In the genomic region with DNA sequence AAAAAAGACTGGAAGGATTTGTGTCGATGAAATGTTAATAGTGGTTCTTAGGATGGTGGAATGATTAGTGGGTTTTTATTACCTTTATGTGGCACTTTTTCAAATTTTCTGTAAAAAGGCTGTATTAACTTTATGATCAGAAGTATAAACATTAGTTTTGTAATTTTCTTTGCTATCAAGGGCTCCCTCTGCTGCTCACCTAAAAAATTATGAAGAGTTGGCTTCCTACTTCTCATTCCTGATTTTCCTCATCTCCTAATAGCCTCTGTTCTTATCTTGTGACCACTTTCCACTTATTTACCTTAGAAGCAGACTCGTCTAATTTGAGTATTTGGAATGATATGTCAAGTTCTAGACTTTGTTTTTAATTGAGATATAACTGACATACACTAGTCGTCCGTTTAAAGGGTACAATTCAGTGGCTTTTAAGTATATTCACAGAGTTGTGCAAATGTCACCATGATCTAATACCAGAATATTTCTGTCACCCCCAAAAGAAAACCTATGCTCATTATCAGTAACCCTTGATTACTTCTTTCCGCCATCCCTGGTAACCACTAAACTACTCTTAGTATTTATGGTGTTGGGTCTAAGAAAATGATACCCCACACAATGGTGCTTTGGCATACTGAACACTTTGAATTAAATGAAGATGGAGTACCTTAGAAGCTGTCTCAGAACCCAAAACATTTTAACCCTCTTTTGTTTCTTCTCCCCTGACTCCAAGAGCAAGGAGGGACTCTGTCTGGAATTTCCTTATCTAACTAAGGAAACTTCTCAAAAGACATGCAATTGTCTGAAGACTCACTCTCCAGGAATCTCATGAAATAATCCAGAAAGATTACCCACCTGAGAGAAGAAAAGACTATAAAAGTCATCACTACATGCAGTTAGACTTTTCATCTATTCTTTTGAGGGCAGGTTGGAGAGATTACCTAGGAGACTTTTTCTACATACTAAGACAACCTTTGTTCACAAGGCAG, we compare ENCODE assay signal across 9 cellular contexts.
DNase-seq lines count a peak whose midpoint lies in the region; ATAC-seq, FAIRE-seq and TF ChIP-seq lines count a peak whose summit lies in the region.
"Had no signal": no experiment of that assay in that cellular context is flagged by ENCODE, and none has a peak within 500 bp of the region (broad histone marks: within the 10 kb centered on the region; RNA-seq: fewer than 3 reads in every experiment).

No MANE protein-coding gene starts in this region.

- peaks cover 28% of the 10 kb centered on the region for H3K9me3 Mint-ChIP-seq in activated CD8-positive, alpha-beta T cell treated with anti-CD3 and anti-CD28 coated beads for 36 hours
- H3K9me3 Mint-ChIP-seq in activated CD8-positive, alpha-beta T cell treated with anti-CD3 and anti-CD28 coated beads, Interleukin-2, amount 10 ng/mL, durations not matched to agents 7 days and 5 days (ENCODE audit: insufficient read depth), result peaks cover 23% of the 10 kb centered on the region
- peaks cover 41% of the 10 kb centered on the region for H3K9me3 Mint-ChIP-seq in WTC11

- no peaks in the 10 kb centered on the region for H3K27me3 Mint-ChIP-seq in activated CD8-positive, alpha-beta T cell treated with anti-CD3 and anti-CD28 coated beads for 36 hours
- H3K27me3 Mint-ChIP-seq in activated CD8-positive, alpha-beta T cell treated with anti-CD3 and anti-CD28 coated beads, Interleukin-2, amount 10 ng/mL, durations not matched to agents 7 days and 5 days (ENCODE audit: low read depth), result peaks cover 4% of the 10 kb centered on the region
- H3K27me3 Mint-ChIP-seq in WTC11 (ENCODE audit: low read depth), result no peaks in the 10 kb centered on the region

- no peak overlapping the region for H2AFZ ChIP-seq in PC-9

- H3K27ac Mint-ChIP-seq in activated CD8-positive, alpha-beta T cell treated with anti-CD3 and anti-CD28 coated beads for 36 hours, result no peak overlapping the region
- H3K27ac Mint-ChIP-seq in activated CD8-positive, alpha-beta T cell treated with anti-CD3 and anti-CD28 coated beads, Interleukin-2, amount 10 ng/mL, durations not matched to agents 7 days and 5 days, result no peak overlapping the region
- no peak overlapping the region for H3K27ac Mint-ChIP-seq in WTC11

- no peak for TF ChIP-seq EP300 in tibial nerve (IDR thresholded peaks at IDR 0.05)

- no peaks in the 10 kb centered on the region for H3K79me2 ChIP-seq in PC-9 (ENCODE audit: low read depth)

- no peaks in the 10 kb centered on the region; the same call in 1 of the 2 replicates for H3F3A ChIP-seq in PC-9 (ENCODE audit: insufficient read depth, low read depth)

- peak; percentile 50 for TF ChIP-seq CTCF in activated CD8-positive, alpha-beta T cell treated with anti-CD3 and anti-CD28 coated beads for 36 hours (IDR thresholded peaks at IDR 0.05)
- TF ChIP-seq CTCF in PC-9 (conservative IDR thresholded peaks at IDR 0.05), result peak; percentile 69
- peak; percentile 33 to 64 (median 51) for TF ChIP-seq CTCF in tibial nerve (IDR thresholded peaks at IDR 0.05)
- TF ChIP-seq CTCF in WTC11 (IDR thresholded peaks at IDR 0.05), result no peak

- no peak for DNase-seq in activated CD8-positive, alpha-beta T cell treated with anti-CD3 and anti-CD28 coated beads for 36 hours
- DNase-seq in activated CD8-positive, alpha-beta T cell treated with anti-CD3 and anti-CD28 coated beads, Interleukin-2, amount 10 ng/mL, durations not matched to agents 7 days and 5 days, result no peak
- no peak for DNase-seq in PC-9
- DNase-seq in frontal cortex (ENCODE audit: low spot score in 2 of 2), result peak in 1 of 2 donors; percentile 14
- DNase-seq in tibial nerve (ENCODE audit: low spot score in 2 of 2), result no peak
- DNase-seq in stimulated activated CD4-positive, alpha-beta T cell treated with anti-CD3 and anti-CD28 coated beads, Interleukin-1b, Interleukin-23, amount 100 ng/mL, for 48 hours, result no peak
- DNase-seq in WTC11 (ENCODE audit: low spot score), result no peak
- DNase-seq in NCI-H345 treated with DMSO at 0.1 percent for 48 hours (lab: John Stamatoyannopoulos, UW; ENCODE audit: unreplicated experiment), result no peak
- DNase-seq: NCI-H510A treated with DMSO at 0.1 percent for 48 hours had no signal

- H3K4me1 ChIP-seq in PC-9 (replicated peaks; ENCODE audit: insufficient read depth) (no peaks in the 10 kb centered on the region), tibial nerve (peaks cover 0 to 30% (median 22%) of the 10 kb centered on the region in 4 donors)

- peaks cover 9% of the 10 kb centered on the region for H3K36me3 Mint-ChIP-seq in activated CD8-positive, alpha-beta T cell treated with anti-CD3 and anti-CD28 coated beads for 36 hours (ENCODE audit: low read depth)
- H3K36me3 Mint-ChIP-seq in activated CD8-positive, alpha-beta T cell treated with anti-CD3 and anti-CD28 coated beads, Interleukin-2, amount 10 ng/mL, durations not matched to agents 7 days and 5 days (ENCODE audit: low read depth), result peaks cover 14% of the 10 kb centered on the region
- peaks cover 28% of the 10 kb centered on the region for H3K36me3 Mint-ChIP-seq in WTC11

- H4K20me1 ChIP-seq in PC-9 (ENCODE audit: insufficient read depth), result no peaks in the 10 kb centered on the region

- H3K27me3 ChIP-seq in PC-9 (ENCODE audit: insufficient read depth, low read depth) (no peaks in the 10 kb centered on the region), tibial nerve (no peaks in the 10 kb centered on the region)

- peak; percentile 49 for FAIRE-seq in frontal cortex (lab: Jason Lieb, UNC)

- no peak overlapping the region for H3K4me3 Mint-ChIP-seq in activated CD8-positive, alpha-beta T cell treated with anti-CD3 and anti-CD28 coated beads for 36 hours
- no peak overlapping the region for H3K4me3 Mint-ChIP-seq in activated CD8-positive, alpha-beta T cell treated with anti-CD3 and anti-CD28 coated beads, Interleukin-2, amount 10 ng/mL, durations not matched to agents 7 days and 5 days
- H3K4me3 Mint-ChIP-seq in WTC11, result no peak overlapping the region

- H3K4me3 ChIP-seq in PC-9 (no peak overlapping the region), tibial nerve (no peak overlapping the region)

- ATAC-seq in activated CD8-positive, alpha-beta T cell treated with anti-CD3 and anti-CD28 coated beads for 36 hours, result no peak
- no peak for ATAC-seq in activated CD8-positive, alpha-beta T cell treated with anti-CD3 and anti-CD28 coated beads, Interleukin-2, amount 10 ng/mL, durations not matched to agents 7 days and 5 days
- ATAC-seq in WTC11, result no peak

- POLR2A ChIA-PET in activated CD8-positive, alpha-beta T cell treated with anti-CD3 and anti-CD28 coated beads for 36 hours (lab: Charles Lee), result no interaction called here
- POLR2A ChIA-PET in activated CD8-positive, alpha-beta T cell treated with anti-CD3 and anti-CD28 coated beads, Interleukin-2, amount 10 ng/mL, durations not matched to agents 7 days and 5 days (lab: Charles Lee), result no interaction called here
- POLR2A ChIA-PET in PC-9 (lab: Charles Lee; ENCODE audit: unreplicated experiment), result no interaction called here
- POLR2A ChIA-PET in WTC11 (lab: Charles Lee), result no interaction called here

- H3K4me1 Mint-ChIP-seq in activated CD8-positive, alpha-beta T cell treated with anti-CD3 and anti-CD28 coated beads for 36 hours (ENCODE audit: low read depth), result peaks cover 13% of the 10 kb centered on the region
- peaks cover 32% of the 10 kb centered on the region for H3K4me1 Mint-ChIP-seq in activated CD8-positive, alpha-beta T cell treated with anti-CD3 and anti-CD28 coated beads, Interleukin-2, amount 10 ng/mL, durations not matched to agents 7 days and 5 days (ENCODE audit: low read depth)
- peaks cover 26% of the 10 kb centered on the region for H3K4me1 Mint-ChIP-seq in WTC11

- H3K36me3 ChIP-seq in PC-9 (ENCODE audit: low read depth), result no peaks in the 10 kb centered on the region
- H3K36me3 ChIP-seq in tibial nerve, result no peaks in the 10 kb centered on the region

- no peaks in the 10 kb centered on the region for H3K9me2 ChIP-seq in PC-9 (ENCODE audit: insufficient read depth)

- no TSS peak for BruUV-seq in PC-9 (replicated peaks; lab: Mats Ljungman, UMichigan)

- intact Hi-C loops in activated CD8-positive, alpha-beta T cell treated with anti-CD3 and anti-CD28 coated beads for 36 hours (cut with micrococcal nuclease), result loop anchor here (5.0 to 10.0 kb wide), 2 partner anchors 383 to 555 kb away; no protein-coding TSS in a partner anchor
- intact Hi-C loops in PC-9 (cut with micrococcal nuclease; ENCODE audit: unreplicated experiment), result loop anchor here (1.0 to 10.0 kb wide), 5 partner anchors 269 to 535 kb away; partner anchors contain the start of gene TRIM13

- H3K4me2 ChIP-seq in PC-9, result no peak overlapping the region

- H3K9me3 ChIP-seq in PC-9 (ENCODE audit: insufficient read depth, low read depth), result peaks cover 10% of the 10 kb centered on the region; the same call in 1 of the 2 replicates
- H3K9me3 ChIP-seq in tibial nerve, result peaks cover 0 to 28% (median 8%) of the 10 kb centered on the region in 4 donors

- 79 to 80% methylated on average over 5 of the region's 5 CpGs for WGBS in tibial nerve, 2 donors

- CTCF ChIA-PET in activated CD8-positive, alpha-beta T cell treated with anti-CD3 and anti-CD28 coated beads for 36 hours (lab: Charles Lee), result interaction anchor here (1.6 to 3.2 kb wide), 2 partner anchors 17 to 556 kb away, joined by 4 to 9 read pairs; no protein-coding TSS in a partner anchor
- CTCF ChIA-PET in activated CD8-positive, alpha-beta T cell treated with anti-CD3 and anti-CD28 coated beads, Interleukin-2, amount 10 ng/mL, durations not matched to agents 7 days and 5 days (lab: Charles Lee), result interaction anchor here (0.7 to 1.1 kb wide), 5 partner anchors 8 to 535 kb away, joined by 3 to 4 read pairs (median 3); partner anchors contain the start of gene TRIM13
- CTCF ChIA-PET in PC-9 (lab: Charles Lee) (no interaction called here), WTC11 (lab: Charles Lee) (interaction anchor here (0.9 kb wide), 1 partner anchor 332 kb away, joined by 3 read pairs; no protein-coding TSS in a partner anchor)

- TF ChIP-seq POLR2A in tibial nerve (IDR thresholded peaks at IDR 0.05), result no peak

- H3K27ac ChIP-seq in PC-9 (no peak overlapping the region), tibial nerve (no peak overlapping the region)
